Comparison of ENCODE assay signal across 7 cellular contexts in the genomic region with DNA sequence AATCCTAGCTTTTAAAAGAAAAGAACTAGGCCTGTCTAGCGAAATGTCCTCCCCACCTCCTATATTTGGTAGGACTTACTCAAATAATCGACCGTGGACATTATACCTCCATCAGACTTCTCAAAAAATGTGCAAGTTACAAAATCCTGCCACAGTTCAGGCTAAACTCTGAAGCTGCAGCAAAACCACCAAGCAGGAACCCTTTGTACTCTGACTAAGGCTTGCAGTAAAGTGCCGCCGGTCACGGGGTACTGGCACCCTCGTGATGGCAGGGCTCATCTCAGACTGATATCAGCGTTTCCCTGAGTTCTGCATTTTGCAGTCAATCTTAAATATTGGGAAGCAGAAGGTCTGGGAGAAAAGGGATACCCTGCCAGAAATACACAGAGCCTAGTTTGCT.
DNase-seq lines count a peak whose midpoint lies in the region; ATAC-seq lines count a peak whose summit lies in the region.

No MANE protein-coding gene starts in this region.

- H3K27ac Mint-ChIP-seq in activated naive CD4-positive, alpha-beta T cell treated with anti-CD3 and anti-CD28 coated beads, Interleukin-2, amount 50 U/mL, for 24 hours, result peak overlapping the region; percentile 95

- peaks cover 7% of the 10 kb centered on the region for H3K36me3 Mint-ChIP-seq in activated naive CD4-positive, alpha-beta T cell treated with anti-CD3 and anti-CD28 coated beads, Interleukin-2, amount 50 U/mL, for 24 hours

- no peaks in the 10 kb centered on the region for H3K9me3 Mint-ChIP-seq in activated naive CD4-positive, alpha-beta T cell treated with anti-CD3 and anti-CD28 coated beads, Interleukin-2, amount 50 U/mL, for 24 hours

- no peaks in the 10 kb centered on the region for H3K27me3 Mint-ChIP-seq in activated naive CD4-positive, alpha-beta T cell treated with anti-CD3 and anti-CD28 coated beads, Interleukin-2, amount 50 U/mL, for 24 hours

- ATAC-seq in HG03521 (IDR thresholded peaks at IDR 0.05; ENCODE audit: unreplicated experiment) (no peak), GM19035 (IDR thresholded peaks at IDR 0.05; ENCODE audit: unreplicated experiment) (no peak), GM19351 (IDR thresholded peaks at IDR 0.05; ENCODE audit: unreplicated experiment) (no peak)

- peak overlapping the region; percentile 77 for H3K4me3 Mint-ChIP-seq in activated naive CD4-positive, alpha-beta T cell treated with anti-CD3 and anti-CD28 coated beads, Interleukin-2, amount 50 U/mL, for 24 hours

- H3K4me1 Mint-ChIP-seq in activated naive CD4-positive, alpha-beta T cell treated with anti-CD3 and anti-CD28 coated beads, Interleukin-2, amount 50 U/mL, for 24 hours, result peaks cover 47% of the 10 kb centered on the region

- DNase-seq in SKM-1 (lab: John Stamatoyannopoulos, UW; ENCODE audit: unreplicated experiment) (peak; percentile 1), kidney tubule cell (ENCODE audit: low spot score) (peak; percentile 66)
- peak in 2 of 3 experiments; percentile 24 to 29 for DNase-seq in stimulated activated CD4-positive, alpha-beta T cell treated with anti-CD3 and anti-CD28 coated beads, TNF-alpha, amount 100 ng/mL, for 4 hours (ENCODE audit: low read depth in 3 of 3)

Comparison
In these comparisons a context has a peak if more than half of its experiments do, and no peak if none do; other contexts are left out.
1. DNase-seq: peak in every context shown above with its lines; median percentile 66 in kidney tubule cell; 26 in stimulated activated CD4-positive, alpha-beta T cell treated with anti-CD3 and anti-CD28 coated beads, TNF-alpha, amount 100 ng/mL, for 4 hours; 1 in SKM-1.